17 cellular contexts compared by ENCODE assay signal in the genomic region with DNA sequence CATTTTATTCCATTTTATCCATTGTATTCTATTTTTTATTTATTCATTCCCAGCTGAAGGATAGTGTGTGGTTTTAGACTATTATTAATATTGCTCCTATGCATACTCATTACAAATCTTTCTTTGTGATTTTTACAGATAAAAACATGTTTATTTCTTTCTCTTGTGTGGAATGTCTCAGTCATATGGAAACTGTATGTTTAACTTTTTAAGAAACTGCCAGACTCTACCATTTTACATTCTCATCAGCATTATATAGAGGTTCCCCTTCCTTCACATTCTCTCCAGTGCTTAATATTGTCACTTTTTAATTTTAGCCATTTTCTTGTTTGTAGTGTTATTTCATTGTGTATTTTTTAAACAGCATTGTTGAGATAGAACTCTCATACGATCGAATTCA. TPM values are rescaled to one million over a fixed set of nuclear protein-coding genes. Genes with fewer than 3 reads are reported as not detected.
A peak's percentile ranks its signal among the peaks of the same experiment; 100 is the strongest.
DNase-seq lines count a peak whose midpoint lies in the region; ATAC-seq, FAIRE-seq and TF ChIP-seq lines count a peak whose summit lies in the region.
"Had no signal": no experiment of that assay in that cellular context is flagged by ENCODE, and none has a peak within 500 bp of the region (broad histone marks: within the 10 kb centered on the region; RNA-seq: fewer than 3 reads in every experiment).

No MANE protein-coding gene starts in this region.

- H3K36me3 ChIP-seq in CD8-positive, alpha-beta memory T cell (ENCODE audit: insufficient read depth, low read length): no peaks in the 10 kb centered on the region
- H3K36me3 ChIP-seq in pancreas (no peaks in the 10 kb centered on the region), upper lobe of right lung (no peaks in the 10 kb centered on the region)
- H3K36me3 ChIP-seq: gastrocnemius medialis, WERI-Rb-1 had no signal

- H3K9me3 Mint-ChIP-seq in CD8-positive, alpha-beta memory T cell: no peaks in the 10 kb centered on the region
- no peaks in the 10 kb centered on the region for H3K9me3 Mint-ChIP-seq in activated T-helper 2 cell treated with anti-CD3 and anti-CD28 coated beads, Interferon-gamma antibody, Interleukin-2, Interleukin-4, amounts not matched to agents 10 μg/mL and 5 μg/mL and 100 μg/mL, durations not matched to agents 14 hours and 24 hours and 36 hours
- H3K9me3 Mint-ChIP-seq: dendritic cell treated with granulocyte-macrophage colony-stimulating factor and Interleukin-4, amounts not matched to agents 40 ng/mL and 50 ng/mL, for 4 days had no signal

- ATAC-seq in pancreas: no peak
- ATAC-seq in HG02798 (IDR thresholded peaks at IDR 0.05; ENCODE audit: poor library complexity, unreplicated experiment): no peak
- ATAC-seq in upper lobe of right lung: no peak
- ATAC-seq in HG03095 (IDR thresholded peaks at IDR 0.05; ENCODE audit: unreplicated experiment): no peak
- ATAC-seq: gastrocnemius medialis had no signal

- peaks cover 3 to 15% (median 7%) of the 10 kb centered on the region in 3 donors for H3K36me3 Mint-ChIP-seq in CD8-positive, alpha-beta memory T cell
- peaks cover 21% of the 10 kb centered on the region for H3K36me3 Mint-ChIP-seq in activated T-helper 2 cell treated with anti-CD3 and anti-CD28 coated beads, Interferon-gamma antibody, Interleukin-2, Interleukin-4, amounts not matched to agents 10 μg/mL and 5 μg/mL and 100 μg/mL, durations not matched to agents 14 hours and 24 hours and 36 hours (ENCODE audit: low read depth)

- WGBS in pancreas, 2 donors: 86 to 87% methylated on average over 2 of the region's 2 CpGs

- no peak for TF ChIP-seq CTCF in pancreas (IDR thresholded peaks at IDR 0.05)
- TF ChIP-seq CTCF in upper lobe of right lung (IDR thresholded peaks at IDR 0.05): no peak

- no peaks in the 10 kb centered on the region for H3K4me1 ChIP-seq in CD8-positive, alpha-beta memory T cell (ENCODE audit: insufficient read depth, low read length)
- H3K4me1 ChIP-seq in pancreas (peaks cover 11 to 24% (median 15%) of the 10 kb centered on the region in 3 donors), upper lobe of right lung (peaks cover 45% of the 10 kb centered on the region)

- CTCF ChIA-PET in CD8-positive, alpha-beta memory T cell (lab: Charles Lee): no interaction called here

- peak; percentile 42 for FAIRE-seq in frontal cortex (lab: Jason Lieb, UNC)
- FAIRE-seq in pancreas (lab: Jason Lieb, UNC): peak; percentile 20

- no peaks in the 10 kb centered on the region for H3K27me3 ChIP-seq in CD8-positive, alpha-beta memory T cell (ENCODE audit: insufficient read depth, low read length, poor library complexity, severe bottlenecking)
- H3K27me3 ChIP-seq in pancreas (no peaks in the 10 kb centered on the region), upper lobe of right lung (no peaks in the 10 kb centered on the region)
- H3K27me3 ChIP-seq: gastrocnemius medialis had no signal

- H3K27ac Mint-ChIP-seq in CD8-positive, alpha-beta memory T cell: no peak overlapping the region
- peak overlapping the region; percentile 58 for H3K27ac Mint-ChIP-seq in activated T-helper 2 cell treated with anti-CD3 and anti-CD28 coated beads, Interferon-gamma antibody, Interleukin-2, Interleukin-4, amounts not matched to agents 10 μg/mL and 5 μg/mL and 100 μg/mL, durations not matched to agents 14 hours and 24 hours and 36 hours
- H3K27ac Mint-ChIP-seq: B cell; dendritic cell treated with granulocyte-macrophage colony-stimulating factor and Interleukin-4, amounts not matched to agents 40 ng/mL and 50 ng/mL, for 4 days had no signal

- peaks cover 3 to 22% (median 17%) of the 10 kb centered on the region in 3 donors for H3K4me1 Mint-ChIP-seq in CD8-positive, alpha-beta memory T cell
- H3K4me1 Mint-ChIP-seq in activated T-helper 2 cell treated with anti-CD3 and anti-CD28 coated beads, Interferon-gamma antibody, Interleukin-2, Interleukin-4, amounts not matched to agents 10 μg/mL and 5 μg/mL and 100 μg/mL, durations not matched to agents 14 hours and 24 hours and 36 hours (ENCODE audit: low read depth): peaks cover 19% of the 10 kb centered on the region

- no peaks in the 10 kb centered on the region for H3K9me3 ChIP-seq in CD8-positive, alpha-beta memory T cell (ENCODE audit: low read length)
- H3K9me3 ChIP-seq in pancreas (no peaks in the 10 kb centered on the region), upper lobe of right lung (no peaks in the 10 kb centered on the region)
- H3K9me3 ChIP-seq: gastrocnemius medialis had no signal

- no peak overlapping the region for H3K4me3 Mint-ChIP-seq in CD8-positive, alpha-beta memory T cell
- H3K4me3 Mint-ChIP-seq in activated T-helper 2 cell treated with anti-CD3 and anti-CD28 coated beads, Interferon-gamma antibody, Interleukin-2, Interleukin-4, amounts not matched to agents 10 μg/mL and 5 μg/mL and 100 μg/mL, durations not matched to agents 14 hours and 24 hours and 36 hours (ENCODE audit: low read depth): no peak overlapping the region
- H3K4me3 Mint-ChIP-seq: B cell; dendritic cell treated with granulocyte-macrophage colony-stimulating factor and Interleukin-4, amounts not matched to agents 40 ng/mL and 50 ng/mL, for 4 days had no signal

- POLR2A ChIA-PET in CD8-positive, alpha-beta memory T cell (lab: Charles Lee): no interaction called here

- H3K4me3 ChIP-seq in CD8-positive, alpha-beta memory T cell (ENCODE audit: low read length): no peak overlapping the region
- H3K4me3 ChIP-seq in pancreas (no peak overlapping the region), upper lobe of right lung (no peak overlapping the region)

- intact Hi-C loops in activated T-helper 2 cell treated with anti-CD3 and anti-CD28 coated beads, Interferon-gamma antibody, Interleukin-2, Interleukin-4, amounts not matched to agents 10 μg/mL and 5 μg/mL and 100 μg/mL, durations not matched to agents 14 hours and 24 hours and 36 hours (cut with micrococcal nuclease): no loop called here
- intact Hi-C loops in pancreas (cut with DNase I): no loop called here
- intact Hi-C loops in upper lobe of right lung (cut with DNase I): no loop called here

- no peaks in the 10 kb centered on the region for H3K27me3 Mint-ChIP-seq in CD8-positive, alpha-beta memory T cell
- no peaks in the 10 kb centered on the region for H3K27me3 Mint-ChIP-seq in activated T-helper 2 cell treated with anti-CD3 and anti-CD28 coated beads, Interferon-gamma antibody, Interleukin-2, Interleukin-4, amounts not matched to agents 10 μg/mL and 5 μg/mL and 100 μg/mL, durations not matched to agents 14 hours and 24 hours and 36 hours (ENCODE audit: low read depth)
- H3K27me3 Mint-ChIP-seq: B cell; dendritic cell treated with granulocyte-macrophage colony-stimulating factor and Interleukin-4, amounts not matched to agents 40 ng/mL and 50 ng/mL, for 4 days had no signal

- no peak for DNase-seq in CD8-positive, alpha-beta memory T cell
- no peak for DNase-seq in activated T-helper 2 cell treated with anti-CD3 and anti-CD28 coated beads, Interferon-gamma antibody, Interleukin-2, Interleukin-4, amounts not matched to agents 10 μg/mL and 5 μg/mL and 100 μg/mL, durations not matched to agents 14 hours and 24 hours and 36 hours (ENCODE audit: low spot score)
- DNase-seq in frontal cortex (ENCODE audit: low spot score in 2 of 2) (no peak), pancreas (no peak), upper lobe of right lung (no peak), NCI-H748 treated with DMSO at 0.1 percent for 48 hours (lab: John Stamatoyannopoulos, UW) (no peak)
- DNase-seq: activated CD8-positive, alpha-beta memory T cell treated with anti-CD3 and anti-CD28 coated beads, Interleukin-2, amount 50 U/mL, for 4 hours; DMS79 treated with DMSO at 0.1 percent for 48 hours; gastrocnemius medialis; MV-4-11; NCI-H226; stimulated activated CD4-positive, alpha-beta T cell treated with anti-CD3 and anti-CD28 coated beads, Interleukin-2, amount 100 ng/mL, for 24 hours; WERI-Rb-1 had no signal

- peak overlapping the region; percentile 20 for H3K27ac ChIP-seq in CD8-positive, alpha-beta memory T cell (ENCODE audit: low read depth, low read length)
- H3K27ac ChIP-seq in pancreas (no peak overlapping the region), upper lobe of right lung (no peak overlapping the region)
- H3K27ac ChIP-seq: gastrocnemius medialis, WERI-Rb-1 had no signal

RNA-seq across cellular contexts. Expression of a gene that starts 26.7 kb away (rescaled TPM):
- total RNA-seq in CD8-positive, alpha-beta memory T cell: 1 to 10 TPM; 5.6 to 6.7 TPM
- polyA plus RNA-seq in CD8-positive, alpha-beta memory T cell: 1.8 TPM
- total RNA-seq in activated T-helper 2 cell treated with anti-CD3 and anti-CD28 coated beads, Interferon-gamma antibody, Interleukin-2, Interleukin-4, amounts not matched to agents 10 μg/mL and 5 μg/mL and 100 μg/mL, durations not matched to agents 14 hours and 24 hours and 36 hours: 6.7 and 11.2 TPM in 2 replicates
- total RNA-seq in frontal cortex (17.9 TPM), pancreas (10 to 100 TPM in 1 of 6 donors, 1 to 10 TPM in 5; 6.8 to 17.1 (median 9.0) TPM), upper lobe of right lung (35.5 TPM)
- 1 to 10 TPM; 3.5 to 4.9 TPM for polyA plus RNA-seq in pancreas
